1 cellular context compared by ENCODE assay signal in the genomic region with DNA sequence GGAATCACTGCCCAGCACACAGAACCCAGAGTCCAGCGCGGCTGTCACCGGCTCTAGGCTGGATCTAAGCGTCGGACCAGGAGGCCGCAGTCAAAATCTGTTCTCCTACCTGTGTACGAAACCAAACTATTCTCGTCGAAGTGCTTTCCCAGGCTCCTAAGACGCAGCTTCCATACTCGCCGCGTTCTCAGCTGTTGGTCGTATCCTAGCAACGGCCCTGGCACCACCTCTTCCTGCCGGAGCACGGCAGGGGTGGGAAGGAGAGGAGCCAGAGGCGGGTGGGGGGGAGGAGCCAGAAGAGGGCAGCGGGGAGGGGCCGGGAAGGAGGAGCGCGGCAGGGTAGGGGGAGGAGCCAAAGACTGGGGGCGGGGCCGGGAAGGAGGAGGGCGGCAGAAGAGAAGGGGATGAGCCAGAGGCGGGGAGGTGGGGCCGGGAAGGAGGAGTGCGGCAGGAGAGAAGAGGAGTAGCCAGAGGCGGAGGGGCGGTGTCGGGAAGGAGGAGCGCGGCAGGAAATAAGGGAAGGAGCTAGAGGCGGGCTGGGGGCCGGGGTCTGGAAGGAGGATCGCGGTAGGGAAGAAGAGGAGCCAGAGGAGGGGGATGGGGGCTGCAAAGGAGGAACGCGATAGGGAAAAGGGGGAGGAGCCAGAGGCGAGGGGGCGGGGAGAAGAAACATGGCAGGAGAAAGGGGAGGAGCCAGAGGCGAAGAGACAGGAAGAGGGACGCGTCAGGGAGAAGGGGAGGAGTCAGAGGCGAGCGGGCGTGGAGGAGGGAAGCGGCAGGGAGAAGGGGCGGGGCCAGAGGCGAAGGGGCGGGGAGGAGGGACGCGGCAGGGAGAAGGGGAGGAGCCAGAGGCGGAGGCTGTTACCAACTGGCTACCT.
TF ChIP-seq lines count a peak whose summit lies in the region.

IQUB (minus strand) TSS at position 213 of the 878 bp plus-strand sequence. CDS start 22,255 bp downstream, outside the sequence.

TF ChIP-seq in K562, 482 proteins besides CTCF, POLR2A, EP300 and RAD21 (continued from another document and continues in another):
- no peak for TF ChIP-seq PREB (CRISPR knock-in tag; IDR thresholded peaks at IDR 0.05)
- TF ChIP-seq MAZ (CRISPR knock-in tag; conservative IDR thresholded peaks at IDR 0.05 in 1 of 2, IDR thresholded peaks at IDR 0.05 in 1 of 2) = peak; percentile 67 to 87
- no peak for TF ChIP-seq ZNF324 (CRISPR knock-in tag; IDR thresholded peaks at IDR 0.05)
- TF ChIP-seq NCOR1 (IDR thresholded peaks at IDR 0.05) = no peak
- TF ChIP-seq ZNF224 (CRISPR knock-in tag; IDR thresholded peaks at IDR 0.05) = no peak
- peak; percentile 61; the same call in 1 of the 2 replicates for TF ChIP-seq PHB2 (IDR thresholded peaks at IDR 0.05; ENCODE audit: low read depth)
- TF ChIP-seq NEUROD1 (IDR thresholded peaks at IDR 0.05; ENCODE audit: borderline replicate concordance, low read depth, low read length, partially characterized antibody) = no peak
- TF ChIP-seq SMAD2 (IDR thresholded peaks at IDR 0.05; ENCODE audit: low read depth, low read length) = no peak
- peak; percentile 68; the same call in 1 of the 2 replicates for TF ChIP-seq MBD2 (IDR thresholded peaks at IDR 0.05; ENCODE audit: borderline replicate concordance, low read depth)
- TF ChIP-seq TRIM24 (IDR thresholded peaks at IDR 0.05) = 0 out of 4 replicates have a peak, but pooled peaks of 1 of the 2 experiments have one; percentile 29
- peak; percentile 76; the same call in 1 of the 2 replicates for TF ChIP-seq PHF8 (IDR thresholded peaks at IDR 0.05; ENCODE audit: borderline replicate concordance, low read length)
- TF ChIP-seq NRF1 (conservative IDR thresholded peaks at IDR 0.05 in 1 of 2, IDR thresholded peaks at IDR 0.05 in 1 of 2) = peak; percentile 24 to 29; a peak in 2 of 4 replicates
- TF ChIP-seq ASH1L (IDR thresholded peaks at IDR 0.05; ENCODE audit: borderline replicate concordance, low read depth, partially characterized antibody) = peak; percentile 41
- TF ChIP-seq ZNF644 (tag; IDR thresholded peaks at IDR 0.05; ENCODE audit: low read depth) = no peak
- TF ChIP-seq, protein P1, sequence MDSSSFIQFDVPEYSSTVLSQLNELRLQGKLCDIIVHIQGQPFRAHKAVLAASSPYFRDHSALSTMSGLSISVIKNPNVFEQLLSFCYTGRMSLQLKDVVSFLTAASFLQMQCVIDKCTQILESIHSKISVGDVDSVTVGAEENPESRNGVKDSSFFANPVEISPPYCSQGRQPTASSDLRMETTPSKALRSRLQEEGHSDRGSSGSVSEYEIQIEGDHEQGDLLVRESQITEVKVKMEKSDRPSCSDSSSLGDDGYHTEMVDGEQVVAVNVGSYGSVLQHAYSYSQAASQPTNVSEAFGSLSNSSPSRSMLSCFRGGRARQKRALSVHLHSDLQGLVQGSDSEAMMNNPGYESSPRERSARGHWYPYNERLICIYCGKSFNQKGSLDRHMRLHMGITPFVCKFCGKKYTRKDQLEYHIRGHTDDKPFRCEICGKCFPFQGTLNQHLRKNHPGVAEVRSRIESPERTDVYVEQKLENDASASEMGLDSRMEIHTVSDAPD (CRISPR knock-in tag; IDR thresholded peaks at IDR 0.05) = no peak
- no peak for TF ChIP-seq CBFA2T3 (IDR thresholded peaks at IDR 0.05)
- TF ChIP-seq POLR2B (IDR thresholded peaks at IDR 0.05; ENCODE audit: low read depth, partially characterized antibody) = peak; percentile 98
- TF ChIP-seq NFE2L1 (tag; IDR thresholded peaks at IDR 0.05; ENCODE audit: borderline replicate concordance, low read depth) = no peak
- peak; percentile 52 for TF ChIP-seq SMARCA4 (IDR thresholded peaks at IDR 0.05)
- 0 out of 2 replicates have a peak, but pooled peaks have one; percentile 15 for TF ChIP-seq TAL1 (IDR thresholded peaks at IDR 0.05)
- peak; percentile 96 for TF ChIP-seq NBN (IDR thresholded peaks at IDR 0.05; ENCODE audit: low read depth)
- peak; percentile 45; the same call in 1 of the 2 replicates for TF ChIP-seq TRIM25 (IDR thresholded peaks at IDR 0.05; ENCODE audit: borderline replicate concordance)
- no peak for TF ChIP-seq ZNF23 (CRISPR knock-in tag; IDR thresholded peaks at IDR 0.05)
- TF ChIP-seq, protein P2, sequence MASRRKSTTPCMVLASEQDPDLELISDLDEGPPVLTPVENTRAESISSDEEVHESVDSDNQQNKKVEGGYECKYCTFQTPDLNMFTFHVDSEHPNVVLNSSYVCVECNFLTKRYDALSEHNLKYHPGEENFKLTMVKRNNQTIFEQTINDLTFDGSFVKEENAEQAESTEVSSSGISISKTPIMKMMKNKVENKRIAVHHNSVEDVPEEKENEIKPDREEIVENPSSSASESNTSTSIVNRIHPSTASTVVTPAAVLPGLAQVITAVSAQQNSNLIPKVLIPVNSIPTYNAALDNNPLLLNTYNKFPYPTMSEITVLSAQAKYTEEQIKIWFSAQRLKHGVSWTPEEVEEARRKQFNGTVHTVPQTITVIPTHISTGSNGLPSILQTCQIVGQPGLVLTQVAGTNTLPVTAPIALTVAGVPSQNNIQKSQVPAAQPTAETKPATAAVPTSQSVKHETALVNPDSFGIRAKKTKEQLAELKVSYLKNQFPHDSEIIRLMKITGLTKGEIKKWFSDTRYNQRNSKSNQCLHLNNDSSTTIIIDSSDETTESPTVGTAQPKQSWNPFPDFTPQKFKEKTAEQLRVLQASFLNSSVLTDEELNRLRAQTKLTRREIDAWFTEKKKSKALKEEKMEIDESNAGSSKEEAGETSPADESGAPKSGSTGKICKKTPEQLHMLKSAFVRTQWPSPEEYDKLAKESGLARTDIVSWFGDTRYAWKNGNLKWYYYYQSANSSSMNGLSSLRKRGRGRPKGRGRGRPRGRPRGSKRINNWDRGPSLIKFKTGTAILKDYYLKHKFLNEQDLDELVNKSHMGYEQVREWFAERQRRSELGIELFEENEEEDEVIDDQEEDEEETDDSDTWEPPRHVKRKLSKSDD (conservative IDR thresholded peaks at IDR 0.05; ENCODE audit: low read length) = peak; percentile 97
- no peak for TF ChIP-seq ERF (CRISPR knock-in tag; IDR thresholded peaks at IDR 0.05)
- 0 out of 2 replicates have a peak, but pooled peaks have one; percentile 43 for TF ChIP-seq NFRKB (IDR thresholded peaks at IDR 0.05; ENCODE audit: low read depth)
- peak in 1 of 2 experiments; percentile 78; a peak in 1 of 4 replicates for TF ChIP-seq TEAD1 (CRISPR knock-in tag; IDR thresholded peaks at IDR 0.05)
- TF ChIP-seq, protein P3, sequence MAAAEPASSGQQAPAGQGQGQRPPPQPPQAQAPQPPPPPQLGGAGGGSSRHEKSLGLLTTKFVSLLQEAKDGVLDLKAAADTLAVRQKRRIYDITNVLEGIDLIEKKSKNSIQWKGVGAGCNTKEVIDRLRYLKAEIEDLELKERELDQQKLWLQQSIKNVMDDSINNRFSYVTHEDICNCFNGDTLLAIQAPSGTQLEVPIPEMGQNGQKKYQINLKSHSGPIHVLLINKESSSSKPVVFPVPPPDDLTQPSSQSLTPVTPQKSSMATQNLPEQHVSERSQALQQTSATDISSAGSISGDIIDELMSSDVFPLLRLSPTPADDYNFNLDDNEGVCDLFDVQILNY (CRISPR knock-in tag; IDR thresholded peaks at IDR 0.05) = no peak
- no peak; the same call in 1 of the 2 replicates for TF ChIP-seq HCFC1 (IDR thresholded peaks at IDR 0.05; ENCODE audit: low read depth, low read length)
- no peak for TF ChIP-seq CCAR2 (IDR thresholded peaks at IDR 0.05; ENCODE audit: low read depth, low read length)
- TF ChIP-seq SMAD4 (CRISPR knock-in tag; conservative IDR thresholded peaks at IDR 0.05) = no peak
- TF ChIP-seq, protein P4, sequence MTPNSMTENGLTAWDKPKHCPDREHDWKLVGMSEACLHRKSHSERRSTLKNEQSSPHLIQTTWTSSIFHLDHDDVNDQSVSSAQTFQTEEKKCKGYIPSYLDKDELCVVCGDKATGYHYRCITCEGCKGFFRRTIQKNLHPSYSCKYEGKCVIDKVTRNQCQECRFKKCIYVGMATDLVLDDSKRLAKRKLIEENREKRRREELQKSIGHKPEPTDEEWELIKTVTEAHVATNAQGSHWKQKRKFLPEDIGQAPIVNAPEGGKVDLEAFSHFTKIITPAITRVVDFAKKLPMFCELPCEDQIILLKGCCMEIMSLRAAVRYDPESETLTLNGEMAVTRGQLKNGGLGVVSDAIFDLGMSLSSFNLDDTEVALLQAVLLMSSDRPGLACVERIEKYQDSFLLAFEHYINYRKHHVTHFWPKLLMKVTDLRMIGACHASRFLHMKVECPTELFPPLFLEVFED (CRISPR knock-in tag; conservative IDR thresholded peaks at IDR 0.05) = peak; percentile 98
- peak; percentile 91 for TF ChIP-seq VEZF1 (CRISPR knock-in tag; IDR thresholded peaks at IDR 0.05)
- TF ChIP-seq KAT8 (IDR thresholded peaks at IDR 0.05; ENCODE audit: low read depth) = no peak
- 0 out of 2 replicates have a peak, but pooled peaks have one; percentile 7 for TF ChIP-seq SP1 (CRISPR knock-in tag; IDR thresholded peaks at IDR 0.05)
- TF ChIP-seq, protein P5, sequence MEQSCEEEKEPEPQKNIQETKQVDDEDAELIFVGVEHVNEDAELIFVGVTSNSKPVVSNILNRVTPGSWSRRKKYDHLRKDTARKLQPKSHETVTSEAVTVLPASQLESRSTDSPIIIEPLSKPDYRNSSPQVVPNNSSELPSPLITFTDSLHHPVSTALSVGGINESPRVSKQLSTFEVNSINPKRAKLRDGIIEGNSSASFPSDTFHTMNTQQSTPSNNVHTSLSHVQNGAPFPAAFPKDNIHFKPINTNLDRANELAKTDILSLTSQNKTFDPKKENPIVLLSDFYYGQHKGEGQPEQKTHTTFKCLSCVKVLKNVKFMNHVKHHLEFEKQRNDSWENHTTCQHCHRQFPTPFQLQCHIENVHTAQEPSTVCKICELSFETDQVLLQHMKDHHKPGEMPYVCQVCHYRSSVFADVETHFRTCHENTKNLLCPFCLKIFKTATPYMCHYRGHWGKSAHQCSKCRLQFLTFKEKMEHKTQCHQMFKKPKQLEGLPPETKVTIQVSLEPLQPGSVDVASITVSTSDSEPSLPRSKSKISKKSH (CRISPR knock-in tag; IDR thresholded peaks at IDR 0.05) = no peak
- TF ChIP-seq NFIC (IDR thresholded peaks at IDR 0.05) = peak; percentile 50; the same call in 1 of the 2 replicates
- TF ChIP-seq ZNF347 (CRISPR knock-in tag; IDR thresholded peaks at IDR 0.05; ENCODE audit: low read depth) = no peak
- TF ChIP-seq ARID1B (IDR thresholded peaks at IDR 0.05) = peak; percentile 62
- TF ChIP-seq XRCC3 (IDR thresholded peaks at IDR 0.05) = no peak
- TF ChIP-seq ZBTB7A (IDR thresholded peaks at IDR 0.05; ENCODE audit: borderline replicate concordance, control insufficient read depth, low read depth, low read length) = peak; percentile 95
- TF ChIP-seq, protein P6, sequence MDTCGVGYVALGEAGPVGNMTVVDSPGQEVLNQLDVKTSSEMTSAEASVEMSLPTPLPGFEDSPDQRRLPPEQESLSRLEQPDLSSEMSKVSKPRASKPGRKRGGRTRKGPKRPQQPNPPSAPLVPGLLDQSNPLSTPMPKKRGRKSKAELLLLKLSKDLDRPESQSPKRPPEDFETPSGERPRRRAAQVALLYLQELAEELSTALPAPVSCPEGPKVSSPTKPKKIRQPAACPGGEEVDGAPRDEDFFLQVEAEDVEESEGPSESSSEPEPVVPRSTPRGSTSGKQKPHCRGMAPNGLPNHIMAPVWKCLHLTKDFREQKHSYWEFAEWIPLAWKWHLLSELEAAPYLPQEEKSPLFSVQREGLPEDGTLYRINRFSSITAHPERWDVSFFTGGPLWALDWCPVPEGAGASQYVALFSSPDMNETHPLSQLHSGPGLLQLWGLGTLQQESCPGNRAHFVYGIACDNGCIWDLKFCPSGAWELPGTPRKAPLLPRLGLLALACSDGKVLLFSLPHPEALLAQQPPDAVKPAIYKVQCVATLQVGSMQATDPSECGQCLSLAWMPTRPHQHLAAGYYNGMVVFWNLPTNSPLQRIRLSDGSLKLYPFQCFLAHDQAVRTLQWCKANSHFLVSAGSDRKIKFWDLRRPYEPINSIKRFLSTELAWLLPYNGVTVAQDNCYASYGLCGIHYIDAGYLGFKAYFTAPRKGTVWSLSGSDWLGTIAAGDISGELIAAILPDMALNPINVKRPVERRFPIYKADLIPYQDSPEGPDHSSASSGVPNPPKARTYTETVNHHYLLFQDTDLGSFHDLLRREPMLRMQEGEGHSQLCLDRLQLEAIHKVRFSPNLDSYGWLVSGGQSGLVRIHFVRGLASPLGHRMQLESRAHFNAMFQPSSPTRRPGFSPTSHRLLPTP (IDR thresholded peaks at IDR 0.05; ENCODE audit: borderline replicate concordance, extremely low read depth, insufficient read length) = no peak
